ENCODE assay signal across 10 cellular contexts in genomic region chr11:57597461-57597892, GRCh38. TPM values are rescaled to one million over a fixed set of nuclear protein-coding genes. Genes with fewer than 3 reads are reported as not detected.
A peak's percentile ranks its signal among the peaks of the same experiment; 100 is the strongest.
DNase-seq lines count a peak whose midpoint lies in the region; ATAC-seq and TF ChIP-seq lines count a peak whose summit lies in the region.
"Had no signal": no experiment of that assay in that cellular context is flagged by ENCODE, and none has a peak within 500 bp of the region (broad histone marks: within the 10 kb centered on the region; RNA-seq: fewer than 3 reads in every experiment).

Gene SERPING1, plus strand, starts transcription at chr11:57597685. Its CDS starts 586 bp downstream, at chr11:57598271.

- no peaks in the 10 kb centered on the region for H3F3A ChIP-seq in MM.1S (ENCODE audit: insufficient read depth, low read length)

- DNase-seq in SK-N-MC (ENCODE audit: low read depth, low spot score) (no peak), fibroblast of peridontal ligament (ENCODE audit: extremely low read depth) (peak; percentile 19), upper lobe of left lung (peak; percentile 26 to 58), DMS153 treated with DMSO at 0.1 percent for 48 hours (lab: John Stamatoyannopoulos, UW; ENCODE audit: unreplicated experiment) (no peak), MM.1S (no peak)
- no peak for DNase-seq in activated CD8-positive, alpha-beta memory T cell treated with anti-CD3 and anti-CD28 coated beads, Interleukin-2, amount 10 ng/mL, durations not matched to agents 7 days and 5 days
- DNase-seq: activated CD4-positive, CD25-positive, alpha-beta regulatory T cell; NCI-H1048 had no signal

- H3K27me3 ChIP-seq in mucosa of stomach (ENCODE audit: control insufficient read depth, insufficient read depth, low read length), result peaks cover 7% of the 10 kb centered on the region
- H3K27me3 ChIP-seq in upper lobe of left lung, result no peaks in the 10 kb centered on the region
- H3K27me3 ChIP-seq in MM.1S (replicated peaks; ENCODE audit: insufficient read depth, low read length), result no peaks in the 10 kb centered on the region

- 18 to 21% methylated on average over 5 to 10 of the region's 10 CpGs for WGBS in upper lobe of left lung, 2 donors

- no peak for TF ChIP-seq POLR2A in upper lobe of left lung (IDR thresholded peaks at IDR 0.05)

- H3K9ac ChIP-seq in SK-N-MC (ENCODE audit: insufficient read length) (peak within 1 kb of the TSS; percentile 66), mucosa of stomach (ENCODE audit: low read length) (peak within 1 kb of the TSS; percentile 50), MM.1S (ENCODE audit: low read length) (no peak within 1 kb of the TSS)

- H3K4me3 ChIP-seq in SK-N-MC, result peak within 1 kb of the TSS; percentile 87
- H3K4me3 ChIP-seq in mucosa of stomach (ENCODE audit: low read length), result no peak within 1 kb of the TSS
- peak within 1 kb of the TSS; percentile 19 to 64 (median 60) for H3K4me3 ChIP-seq in upper lobe of left lung
- no peak within 1 kb of the TSS for H3K4me3 ChIP-seq in MM.1S (ENCODE audit: low read length)

- no peaks in the 10 kb centered on the region for H3K4me1 ChIP-seq in mucosa of stomach (ENCODE audit: control insufficient read depth, insufficient read depth, low read length)
- H3K4me1 ChIP-seq in upper lobe of left lung, result peaks cover 7 to 25% (median 16%) of the 10 kb centered on the region in 4 donors
- H3K4me1 ChIP-seq in MM.1S (ENCODE audit: low read length), result no peaks in the 10 kb centered on the region

- no peaks in the 10 kb centered on the region for H4K20me1 ChIP-seq in MM.1S (ENCODE audit: insufficient read depth, low read length)

- H3K4me3 Mint-ChIP-seq in activated CD8-positive, alpha-beta memory T cell treated with anti-CD3 and anti-CD28 coated beads, Interleukin-2, amount 10 ng/mL, durations not matched to agents 7 days and 5 days, result no peak within 1 kb of the TSS

- no peaks in the 10 kb centered on the region for H3K79me2 ChIP-seq in MM.1S (ENCODE audit: low read length)

- H3K36me3 ChIP-seq in SK-N-MC (ENCODE audit: insufficient read depth, low read length) (no peaks in the 10 kb centered on the region), mucosa of stomach (ENCODE audit: control insufficient read depth, insufficient read depth, low read length) (no peaks in the 10 kb centered on the region), upper lobe of left lung (peaks cover 0 to 19% (median 0%) of the 10 kb centered on the region in 4 donors), MM.1S (replicated peaks; ENCODE audit: insufficient read depth, low read length) (no peaks in the 10 kb centered on the region)

- no peaks in the 10 kb centered on the region for H3K9me2 ChIP-seq in MM.1S (replicated peaks; ENCODE audit: insufficient read depth, low read length)

- CTCF ChIA-PET in activated CD8-positive, alpha-beta memory T cell treated with anti-CD3 and anti-CD28 coated beads, Interleukin-2, amount 10 ng/mL, durations not matched to agents 7 days and 5 days (lab: Charles Lee), result no interaction called here

- TF ChIP-seq CTCF in upper lobe of left lung (IDR thresholded peaks at IDR 0.05) (no peak), MM.1S (IDR thresholded peaks at IDR 0.05; ENCODE audit: low read length) (no peak)

- H2AFZ ChIP-seq in MM.1S (ENCODE audit: low read length), result no peak within 1 kb of the TSS

- no peak for TF ChIP-seq EP300 in upper lobe of left lung (IDR thresholded peaks at IDR 0.05)

- H3K9me3 ChIP-seq in SK-N-MC (ENCODE audit: low read depth, low read length) (no peaks in the 10 kb centered on the region), mucosa of stomach (ENCODE audit: control insufficient read depth, low read length) (no peaks in the 10 kb centered on the region), upper lobe of left lung (no peaks in the 10 kb centered on the region), MM.1S (replicated peaks; ENCODE audit: insufficient read depth, low read length) (no peaks in the 10 kb centered on the region)

- ATAC-seq in upper lobe of left lung (ENCODE audit: low FRiP score in 2 of 2), result peak; percentile 84 to 87
- no peak for ATAC-seq in GM21529 (IDR thresholded peaks at IDR 0.05; ENCODE audit: unreplicated experiment)
- ATAC-seq in activated CD8-positive, alpha-beta memory T cell treated with anti-CD3 and anti-CD28 coated beads, Interleukin-2, amount 10 ng/mL, durations not matched to agents 7 days and 5 days, result no peak

- H3K36me3 Mint-ChIP-seq in activated CD8-positive, alpha-beta memory T cell treated with anti-CD3 and anti-CD28 coated beads, Interleukin-2, amount 10 ng/mL, durations not matched to agents 7 days and 5 days, result no peaks in the 10 kb centered on the region

- H3K27me3 Mint-ChIP-seq in activated CD8-positive, alpha-beta memory T cell treated with anti-CD3 and anti-CD28 coated beads, Interleukin-2, amount 10 ng/mL, durations not matched to agents 7 days and 5 days, result peaks cover 52% of the 10 kb centered on the region

- no peaks in the 10 kb centered on the region for H3K4me1 Mint-ChIP-seq in activated CD8-positive, alpha-beta memory T cell treated with anti-CD3 and anti-CD28 coated beads, Interleukin-2, amount 10 ng/mL, durations not matched to agents 7 days and 5 days

- no peak within 1 kb of the TSS for H3K4me2 ChIP-seq in MM.1S (ENCODE audit: low read depth, low read length)

- no peak within 1 kb of the TSS for H3K27ac Mint-ChIP-seq in activated CD8-positive, alpha-beta memory T cell treated with anti-CD3 and anti-CD28 coated beads, Interleukin-2, amount 10 ng/mL, durations not matched to agents 7 days and 5 days

- no peak within 1 kb of the TSS for H3K27ac ChIP-seq in SK-N-MC
- H3K27ac ChIP-seq in upper lobe of left lung, result peak within 1 kb of the TSS; percentile 88 to 95 (median 92)
- H3K27ac ChIP-seq in MM.1S (ENCODE audit: low read length), result no peak within 1 kb of the TSS

- H3K9me3 Mint-ChIP-seq in activated CD8-positive, alpha-beta memory T cell treated with anti-CD3 and anti-CD28 coated beads, Interleukin-2, amount 10 ng/mL, durations not matched to agents 7 days and 5 days (ENCODE audit: low read depth), result no peaks in the 10 kb centered on the region

RNA-seq across cellular contexts. Expression of gene SERPING1, which starts in this region (rescaled TPM):
- 100 to 1,000 TPM; 306 to 573 (median 469) TPM for total RNA-seq in upper lobe of left lung
- not detected for total RNA-seq in activated CD8-positive, alpha-beta memory T cell treated with anti-CD3 and anti-CD28 coated beads, Interleukin-2, amount 10 ng/mL, durations not matched to agents 7 days and 5 days

Comparison
In these comparisons a context has a peak if more than half of its experiments do, and no peak if none do; other contexts are left out.
1. RNA of gene SERPING1 (total RNA-seq): 306 to 573 TPM in upper lobe of left lung; not detected in activated CD8-positive, alpha-beta memory T cell treated with anti-CD3 and anti-CD28 coated beads, Interleukin-2, amount 10 ng/mL, durations not matched to agents 7 days and 5 days; every median in the first group is over 100 times any median in the second.
2. DNase-seq: peak in fibroblast of peridontal ligament (single experiment) and upper lobe of left lung (2 of 2); none in SK-N-MC (single experiment), DMS153 treated with DMSO at 0.1 percent for 48 hours (single experiment), activated CD8-positive, alpha-beta memory T cell treated with anti-CD3 and anti-CD28 coated beads, Interleukin-2, amount 10 ng/mL, durations not matched to agents 7 days and 5 days (single experiment) and MM.1S (single experiment).
3. H3K27ac ChIP-seq: peak in upper lobe of left lung (4 of 4); none in SK-N-MC (single experiment) and MM.1S (single experiment).
4. H3K4me3 ChIP-seq: peak in SK-N-MC (single experiment) and upper lobe of left lung (4 of 4); none in mucosa of stomach (single experiment) and MM.1S (single experiment).
5. ATAC-seq: peak in upper lobe of left lung (2 of 2); none in GM21529 (single experiment) and activated CD8-positive, alpha-beta memory T cell treated with anti-CD3 and anti-CD28 coated beads, Interleukin-2, amount 10 ng/mL, durations not matched to agents 7 days and 5 days (single experiment).